ENCODE assay signal across 1 cellular context in genomic region chr5:32680183-32680582, GRCh38.
TF ChIP-seq lines count a peak whose summit lies in the region.

No MANE protein-coding gene starts in this region.

TF ChIP-seq in H1, 55 proteins besides CTCF, POLR2A, EP300 and RAD21:
- TF ChIP-seq CTBP2 (IDR thresholded peaks at IDR 0.05; ENCODE audit: borderline replicate concordance, insufficient read depth, insufficient read length, low read length) (no peak), KDM1A (IDR thresholded peaks at IDR 0.05; ENCODE audit: borderline replicate concordance, low read length) (no peak), NANOG (IDR thresholded peaks at IDR 0.05; ENCODE audit: insufficient read depth, low read depth, low read length, poor library complexity, severe bottlenecking) (peak; percentile 55)
